Comparison of ENCODE assay signal across 7 cellular contexts in genomic region chr1:110035236-110035752, GRCh38. TPM values are rescaled to one million over a fixed set of nuclear protein-coding genes. Genes with fewer than 3 reads are reported as not detected.
A peak's percentile ranks its signal among the peaks of the same experiment; 100 is the strongest.
DNase-seq lines count a peak whose midpoint lies in the region; ATAC-seq and TF ChIP-seq lines count a peak whose summit lies in the region.

No MANE protein-coding gene starts in this region.

- POLR2A ChIA-PET in GM10248 (lab: Yijun Ruan, JAX), result no interaction called here

- H3K4me3 Mint-ChIP-seq in activated naive CD8-positive, alpha-beta T cell treated with anti-CD3 and anti-CD28 coated beads for 36 hours, result peak overlapping the region; percentile 94

- peaks cover 11% of the 10 kb centered on the region for H3K36me3 Mint-ChIP-seq in activated naive CD8-positive, alpha-beta T cell treated with anti-CD3 and anti-CD28 coated beads for 36 hours

- H3K9me3 ChIP-seq in thymus (ENCODE audit: control insufficient read depth), result no peaks in the 10 kb centered on the region

- 12% methylated on average over 16 of the region's 16 CpGs for WGBS in thymus

- no peak for TF ChIP-seq CTCF in GM10248 (IDR thresholded peaks at IDR 0.05; ENCODE audit: control extremely low read depth, extremely low read depth, low read depth, missing control alignments)

- peak; percentile 10 for ATAC-seq in GM18519 (IDR thresholded peaks at IDR 0.05; ENCODE audit: low FRiP score, unreplicated experiment)
- no peak for ATAC-seq in GM19397 (IDR thresholded peaks at IDR 0.05; ENCODE audit: unreplicated experiment)

- no peaks in the 10 kb centered on the region for H3K27me3 Mint-ChIP-seq in activated naive CD8-positive, alpha-beta T cell treated with anti-CD3 and anti-CD28 coated beads for 36 hours

- peaks cover 41% of the 10 kb centered on the region for H3K4me1 Mint-ChIP-seq in activated naive CD8-positive, alpha-beta T cell treated with anti-CD3 and anti-CD28 coated beads for 36 hours

- peak overlapping the region; percentile 72 for H3K27ac Mint-ChIP-seq in activated naive CD8-positive, alpha-beta T cell treated with anti-CD3 and anti-CD28 coated beads for 36 hours

- no peaks in the 10 kb centered on the region for H3K27me3 ChIP-seq in thymus (ENCODE audit: control insufficient read depth, insufficient read depth)

- DNase-seq in HS-27A (ENCODE audit: low read depth), result peak; percentile 39
- no peak for DNase-seq in activated naive CD8-positive, alpha-beta T cell treated with anti-CD3 and anti-CD28 coated beads for 36 hours
- DNase-seq in kidney tubule cell (ENCODE audit: low spot score), result peak; percentile 34
- no peak for DNase-seq in GM10248 (ENCODE audit: extremely low spot score)

- CTCF ChIA-PET in GM10248 (lab: Yijun Ruan, JAX), result interaction anchor here (0.9 to 22.1 kb wide), 6 partner anchors 10 to 144 kb away, joined by 3 to 387 read pairs (median 6); no protein-coding TSS in a partner anchor

- peaks cover 13% of the 10 kb centered on the region for H3K4me1 ChIP-seq in thymus (ENCODE audit: control insufficient read depth, insufficient read depth, low read length)

- H3K9me3 Mint-ChIP-seq in activated naive CD8-positive, alpha-beta T cell treated with anti-CD3 and anti-CD28 coated beads for 36 hours, result no peaks in the 10 kb centered on the region

- peak overlapping the region; percentile 89 for H3K4me3 ChIP-seq in thymus (ENCODE audit: low read length)

- peaks cover 25% of the 10 kb centered on the region for H3K36me3 ChIP-seq in thymus (ENCODE audit: control insufficient read depth, insufficient read depth)

- peak overlapping the region; percentile 38 for H3K27ac ChIP-seq in thymus (ENCODE audit: low read depth)

RNA-seq across cellular contexts. Expression of gene STRIP1, which starts 0.9 kb away (rescaled TPM):
- total RNA-seq in activated naive CD8-positive, alpha-beta T cell treated with anti-CD3 and anti-CD28 coated beads for 36 hours, result 10 to 100 TPM; 29.9 to 31.8 TPM
- 20.8 TPM for polyA plus RNA-seq in thymus

RNA-seq across cellular contexts. Expression of gene ALX3, which starts 35.2 kb away (rescaled TPM):
- not detected for total RNA-seq in activated naive CD8-positive, alpha-beta T cell treated with anti-CD3 and anti-CD28 coated beads for 36 hours
- 0.16 TPM for polyA plus RNA-seq in thymus

RNA-seq across cellular contexts. Expression of gene AHCYL1, which starts 50.7 kb away (rescaled TPM):
- 10 to 100 TPM; 67.9 to 68.6 TPM for total RNA-seq in activated naive CD8-positive, alpha-beta T cell treated with anti-CD3 and anti-CD28 coated beads for 36 hours
- 33.7 TPM for polyA plus RNA-seq in thymus

Comparison
In these comparisons a context has a peak if more than half of its experiments do, and no peak if none do; other contexts are left out.
1. DNase-seq: peak in HS-27A (single experiment) and kidney tubule cell (single experiment); none in activated naive CD8-positive, alpha-beta T cell treated with anti-CD3 and anti-CD28 coated beads for 36 hours (single experiment) and GM10248 (single experiment).